17 cellular contexts compared by ENCODE assay signal in genomic region chr19:3539743-3540118, GRCh38. TPM values are rescaled to one million over a fixed set of nuclear protein-coding genes. Genes with fewer than 3 reads are reported as not detected.
A peak's percentile ranks its signal among the peaks of the same experiment; 100 is the strongest.
DNase-seq lines count a peak whose midpoint lies in the region; ATAC-seq, FAIRE-seq and TF ChIP-seq lines count a peak whose summit lies in the region.
"Had no signal": no experiment of that assay in that cellular context is flagged by ENCODE, and none has a peak within 500 bp of the region (broad histone marks: within the 10 kb centered on the region; RNA-seq: fewer than 3 reads in every experiment).

No MANE protein-coding gene starts in this region.

- H3K9ac ChIP-seq in HepG2 (ENCODE audit: insufficient read depth, low read depth, low read length) = no peak overlapping the region

- H3K27ac Mint-ChIP-seq in glutamatergic neuron (ENCODE audit: unreplicated experiment) = peak overlapping the region; percentile 11
- peak overlapping the region; percentile 16 for H3K27ac Mint-ChIP-seq in type B pancreatic cell

- H3K4me2 ChIP-seq in HepG2 (ENCODE audit: low read depth, low read length) = no peak overlapping the region

- no peaks in the 10 kb centered on the region for H3K36me3 Mint-ChIP-seq in glutamatergic neuron (ENCODE audit: unreplicated experiment)
- no peaks in the 10 kb centered on the region for H3K36me3 Mint-ChIP-seq in type B pancreatic cell

- H3K4me3 Mint-ChIP-seq in glutamatergic neuron (ENCODE audit: unreplicated experiment) (no peak overlapping the region), type B pancreatic cell (no peak overlapping the region)

- H3K4me3 ChIP-seq in HepG2 (replicated peaks in 1 of 3; ENCODE audit: insufficient read depth in 1 of 3, low read depth in 2 of 3, low read length in 3 of 3) (no peak overlapping the region), right lobe of liver (no peak overlapping the region)

- FAIRE-seq in HepG2 (lab: Jason Lieb, UNC) = no peak
- FAIRE-seq: D721Med had no signal

- DNase-seq in HepG2 (ENCODE audit: low spot score) = no peak
- DNase-seq in right lobe of liver = no peak
- DNase-seq in glutamatergic neuron = no peak
- no peak for DNase-seq in type B pancreatic cell (ENCODE audit: extremely low spot score, unreplicated experiment)
- no peak for DNase-seq in NCI-H524 treated with DMSO at 0.1 percent for 48 hours (lab: John Stamatoyannopoulos, UW)
- no peak for DNase-seq in NCI-H2196 (lab: John Stamatoyannopoulos, UW; ENCODE audit: unreplicated experiment)
- no peak for DNase-seq in RKO (ENCODE audit: low spot score)
- DNase-seq: DMS79, KG1, NCI-H1048, NCI-H1436 treated with DMSO at 0.1 percent for 48 hours, NCI-H226, NCI-H526 treated with DMSO at 0.1 percent for 48 hours, RPMI8226 had no signal

- no peak overlapping the region for H3K27ac ChIP-seq in HepG2 (ENCODE audit: extremely low read length, insufficient read depth, low read length)
- no peak overlapping the region for H3K27ac ChIP-seq in right lobe of liver
- H3K27ac ChIP-seq in angular gyrus (ENCODE audit: low read depth, low read length) = peak overlapping the region; percentile 8

- 100% methylated on average over 2 of the region's 2 CpGs for WGBS in HepG2 (ENCODE audit: low lambda C conversion rate)
- WGBS in right lobe of liver (ENCODE audit: insufficient coverage, low coverage, low lambda C conversion rate, missing lambda C conversion rate) = 100% methylated on average over 1 of the region's 2 CpGs

- CTCF ChIA-PET in HepG2 (lab: Yijun Ruan, JAX; ENCODE audit: low intra/inter-chr PET ratio, low total read pairs) = no interaction called here

- no peak overlapping the region for H2AFZ ChIP-seq in HepG2 (ENCODE audit: low read length)

- H4K20me1 ChIP-seq in HepG2 (ENCODE audit: insufficient read depth, low read length) = no peaks in the 10 kb centered on the region; the same call in 1 of the 2 replicates

- H3K27me3 ChIP-seq in HepG2 (ENCODE audit: control insufficient read depth in 1 of 2, insufficient read depth in 2 of 2, low read length in 2 of 2) (no peaks in the 10 kb centered on the region), right lobe of liver (no peaks in the 10 kb centered on the region)

- H3K9me3 Mint-ChIP-seq in glutamatergic neuron (ENCODE audit: unreplicated experiment) (peaks cover 13% of the 10 kb centered on the region), type B pancreatic cell (no peaks in the 10 kb centered on the region)

- BruUV-seq in HepG2 (replicated peaks; lab: Mats Ljungman, UMichigan) = TSS peak; percentile 46

- H3K4me1 ChIP-seq in HepG2 (ENCODE audit: insufficient read depth, low read length) (no peaks in the 10 kb centered on the region), right lobe of liver (no peaks in the 10 kb centered on the region)

- H3K4me1 Mint-ChIP-seq in glutamatergic neuron (ENCODE audit: low read depth, unreplicated experiment) (peaks cover 10% of the 10 kb centered on the region), type B pancreatic cell (ENCODE audit: unreplicated experiment) (peaks cover 8% of the 10 kb centered on the region)

- H3K79me2 ChIP-seq in HepG2 (ENCODE audit: insufficient read depth, low read length) = no peaks in the 10 kb centered on the region

- H3K27me3 Mint-ChIP-seq in glutamatergic neuron (ENCODE audit: unreplicated experiment) (peaks cover 10% of the 10 kb centered on the region), type B pancreatic cell (no peaks in the 10 kb centered on the region)

- in situ Hi-C loops in HepG2 (cut with HindIII; ENCODE audit: extremely low pct_ligation_motif_present, low pct_unique_long_range_greater_than_20kb) = no loop called here

- intact Hi-C loops in HepG2 (cut with micrococcal nuclease; ENCODE audit: unreplicated experiment) = no loop called here
- intact Hi-C loops in right lobe of liver (cut with DNase I) = loop anchor here (10.0 kb wide), 2 partner anchors 75 to 85 kb away; partner anchors contain the start of gene CACTIN (in 1 of the 2)

- peaks cover 5 to 10% of the 10 kb centered on the region in 2 experiments; a peak in 3 of 5 replicates for H3K36me3 ChIP-seq in HepG2 (replicated peaks in 1 of 2; ENCODE audit: control insufficient read depth in 1 of 2, insufficient read depth in 2 of 2, low read length in 2 of 2)
- peaks cover 0 to 15% (median 0%) of the 10 kb centered on the region in 4 donors for H3K36me3 ChIP-seq in right lobe of liver

- POLR2A ChIA-PET in HepG2 (lab: Yijun Ruan, JAX) = no interaction called here

- no peak for ATAC-seq in HepG2
- ATAC-seq in right lobe of liver = no peak

- H3K9me3 ChIP-seq in HepG2 (ENCODE audit: low read length) = no peaks in the 10 kb centered on the region
- H3K9me3 ChIP-seq in right lobe of liver = no peaks in the 10 kb centered on the region

- TF ChIP-seq POLR2A in HepG2 (IDR thresholded peaks at IDR 0.05; ENCODE audit: insufficient read depth in 1 of 2, low read depth in 2 of 2, low read length in 2 of 2) (no peak), right lobe of liver (IDR thresholded peaks at IDR 0.05) (no peak)

- TF ChIP-seq CTCF in HepG2 (CRISPR knock-in tag; IDR thresholded peaks at IDR 0.05) (no peak), right lobe of liver (IDR thresholded peaks at IDR 0.05) (no peak), glutamatergic neuron (IDR thresholded peaks at IDR 0.05; ENCODE audit: partially characterized antibody, unreplicated experiment) (no peak), type B pancreatic cell (conservative IDR thresholded peaks at IDR 0.05) (no peak)

- TF ChIP-seq EP300 in HepG2 (IDR thresholded peaks at IDR 0.05; ENCODE audit: low read depth in 2 of 2, low read length in 2 of 2) (no peak), HepG2 (CRISPR knock-in tag; IDR thresholded peaks at IDR 0.05; ENCODE audit: borderline replicate concordance) (no peak)

- no peak for TF ChIP-seq RAD21 in HepG2 (CRISPR knock-in tag; IDR thresholded peaks at IDR 0.05)

RNA-seq across cellular contexts. Expression of gene TEKTIP1, which starts 0.8 kb away (rescaled TPM):
- total RNA-seq in HepG2 (2016; rRNA removed; fragmentation: Illumina TruSeq; extraction: Trizol) (not detected in 2 replicates), right lobe of liver (1 to 10 TPM in 3 of 6 experiments, not detected in 3; 1.1 to 1.6 (median 1.3) TPM), glutamatergic neuron (ENCODE audit: unreplicated experiment) (2.5 TPM), type B pancreatic cell (ENCODE audit: low replicate concordance) (1.3 and 3.4 TPM in 2 replicates)
- total RNA-seq in HepG2 (2016; cell fraction: cytosol; rRNA removed; fragmentation: Illumina TruSeq; extraction: Trizol; ENCODE audit: low read depth) = not detected in 2 replicates
- not detected in 2 replicates for total RNA-seq in HepG2 (2016; cell fraction: insoluble cytoplasmic fraction; rRNA removed; fragmentation: Illumina TruSeq; extraction: Trizol)
- total RNA-seq in HepG2 (2016; cell fraction: membrane; rRNA removed; fragmentation: Illumina TruSeq; extraction: Trizol) = not detected in 2 replicates
- not detected in 2 replicates for total RNA-seq in HepG2 (2016; cell fraction: nucleus; rRNA removed; fragmentation: Illumina TruSeq; extraction: Trizol)
- not detected in 2 replicates for polyA plus RNA-seq in HepG2 (2011; rRNA removed)
- not detected in 2 replicates for polyA plus RNA-seq in HepG2 (2011; cell fraction: cytosol; rRNA removed)
- 0.32 TPM in 1 of 2 replicates, not detected in the other for polyA plus RNA-seq in HepG2 (2011; cell fraction: nucleus; rRNA removed)
- polyA plus RNA-seq in HepG2 (2012) = 0.24 and 0.35 TPM in 2 replicates
- not detected in 2 replicates for polyA plus RNA-seq in HepG2 (2016; cell fraction: cytosol; fragmentation: Illumina TruSeq; extraction: Trizol; ENCODE audit: low read depth)
- not detected in 2 replicates for polyA plus RNA-seq in HepG2 (2016; cell fraction: insoluble cytoplasmic fraction; fragmentation: Illumina TruSeq; extraction: Trizol; ENCODE audit: low read depth)
- polyA plus RNA-seq in HepG2 (2016; cell fraction: membrane; fragmentation: Illumina TruSeq; extraction: Trizol; ENCODE audit: low read depth) = not detected in 2 replicates
- polyA plus RNA-seq in HepG2 (2016; cell fraction: nucleus; fragmentation: Illumina TruSeq; extraction: Trizol; ENCODE audit: insufficient read depth, low read depth) = not detected in 2 replicates
- polyA minus RNA-seq in HepG2 (2011; rRNA and poly(A)+ RNA removed; ENCODE audit: low replicate concordance) = not detected in 2 replicates
- not detected in 2 replicates for polyA minus RNA-seq in HepG2 (2011; cell fraction: cytosol; rRNA and poly(A)+ RNA removed)
- polyA minus RNA-seq in HepG2 (2011; cell fraction: nucleus; rRNA and poly(A)+ RNA removed) = not detected in 2 replicates
- total RNA-seq: M059J had no signal

RNA-seq across cellular contexts. Expression of gene MFSD12, which starts 17.7 kb away (rescaled TPM):
- total RNA-seq in HepG2 (2016; rRNA removed; fragmentation: Illumina TruSeq; extraction: Trizol) = 14.0 and 29.1 TPM in 2 replicates
- total RNA-seq in HepG2 (2016; cell fraction: cytosol; rRNA removed; fragmentation: Illumina TruSeq; extraction: Trizol; ENCODE audit: low read depth) = 9.9 and 10.2 TPM in 2 replicates
- 10.6 and 28.5 TPM in 2 replicates for total RNA-seq in HepG2 (2016; cell fraction: insoluble cytoplasmic fraction; rRNA removed; fragmentation: Illumina TruSeq; extraction: Trizol)
- 19.7 and 20.6 TPM in 2 replicates for total RNA-seq in HepG2 (2016; cell fraction: membrane; rRNA removed; fragmentation: Illumina TruSeq; extraction: Trizol)
- 25.3 and 29.9 TPM in 2 replicates for total RNA-seq in HepG2 (2016; cell fraction: nucleus; rRNA removed; fragmentation: Illumina TruSeq; extraction: Trizol)
- polyA plus RNA-seq in HepG2 (2011; rRNA removed) = 27.2 and 37.0 TPM in 2 replicates
- 16.9 and 29.1 TPM in 2 replicates for polyA plus RNA-seq in HepG2 (2011; cell fraction: cytosol; rRNA removed)
- 143 and 182 TPM in 2 replicates for polyA plus RNA-seq in HepG2 (2011; cell fraction: nucleus; rRNA removed)
- polyA plus RNA-seq in HepG2 (2012) = 21.1 and 40.6 TPM in 2 replicates
- 12.9 and 14.1 TPM in 2 replicates for polyA plus RNA-seq in HepG2 (2016; cell fraction: cytosol; fragmentation: Illumina TruSeq; extraction: Trizol; ENCODE audit: low read depth)
- 12.6 and 14.9 TPM in 2 replicates for polyA plus RNA-seq in HepG2 (2016; cell fraction: insoluble cytoplasmic fraction; fragmentation: Illumina TruSeq; extraction: Trizol; ENCODE audit: low read depth)
- 19.3 and 20.1 TPM in 2 replicates for polyA plus RNA-seq in HepG2 (2016; cell fraction: membrane; fragmentation: Illumina TruSeq; extraction: Trizol; ENCODE audit: low read depth)
- 55.9 and 62.9 TPM in 2 replicates for polyA plus RNA-seq in HepG2 (2016; cell fraction: nucleus; fragmentation: Illumina TruSeq; extraction: Trizol; ENCODE audit: insufficient read depth, low read depth)
- polyA minus RNA-seq in HepG2 (2011; rRNA and poly(A)+ RNA removed; ENCODE audit: low replicate concordance) = 76.5 and 865 TPM in 2 replicates
- polyA minus RNA-seq in HepG2 (2011; cell fraction: cytosol; rRNA and poly(A)+ RNA removed) = 29.2 and 33.3 TPM in 2 replicates
- polyA minus RNA-seq in HepG2 (2011; cell fraction: nucleus; rRNA and poly(A)+ RNA removed) = 22.5 and 22.8 TPM in 2 replicates
- 100 to 1,000 TPM in 1 of 6 experiments, 10 to 100 TPM in 5; 23.8 to 114 (median 31.5) TPM for total RNA-seq in right lobe of liver
- total RNA-seq in glutamatergic neuron (ENCODE audit: unreplicated experiment) = 134 TPM
- 74.1 and 80.9 TPM in 2 replicates for total RNA-seq in type B pancreatic cell (ENCODE audit: low replicate concordance)

RNA-seq across cellular contexts. Expression of gene HMG20B, which starts 33.0 kb away (rescaled TPM):
- total RNA-seq in HepG2 (2016; rRNA removed; fragmentation: Illumina TruSeq; extraction: Trizol) (23.0 and 29.2 TPM in 2 replicates), right lobe of liver (10 to 100 TPM; 30.7 to 58.6 (median 33.3) TPM), glutamatergic neuron (ENCODE audit: unreplicated experiment) (55.3 TPM), type B pancreatic cell (ENCODE audit: low replicate concordance) (60.1 and 78.3 TPM in 2 replicates)
- total RNA-seq in HepG2 (2016; cell fraction: cytosol; rRNA removed; fragmentation: Illumina TruSeq; extraction: Trizol; ENCODE audit: low read depth) = 26.2 and 31.3 TPM in 2 replicates
- total RNA-seq in HepG2 (2016; cell fraction: insoluble cytoplasmic fraction; rRNA removed; fragmentation: Illumina TruSeq; extraction: Trizol) = 26.2 and 29.0 TPM in 2 replicates
- total RNA-seq in HepG2 (2016; cell fraction: membrane; rRNA removed; fragmentation: Illumina TruSeq; extraction: Trizol) = 40.2 and 42.4 TPM in 2 replicates
- 17.0 TPM in 2 replicates for total RNA-seq in HepG2 (2016; cell fraction: nucleus; rRNA removed; fragmentation: Illumina TruSeq; extraction: Trizol)
- polyA plus RNA-seq in HepG2 (2011; rRNA removed) = 23.9 and 24.8 TPM in 2 replicates
- polyA plus RNA-seq in HepG2 (2011; cell fraction: cytosol; rRNA removed) = 17.7 and 28.8 TPM in 2 replicates
- polyA plus RNA-seq in HepG2 (2011; cell fraction: nucleus; rRNA removed) = 73.5 and 97.4 TPM in 2 replicates
- 19.0 and 22.8 TPM in 2 replicates for polyA plus RNA-seq in HepG2 (2012)
- polyA plus RNA-seq in HepG2 (2016; cell fraction: cytosol; fragmentation: Illumina TruSeq; extraction: Trizol; ENCODE audit: low read depth) = 33.9 and 35.6 TPM in 2 replicates
- 36.6 TPM in 2 replicates for polyA plus RNA-seq in HepG2 (2016; cell fraction: insoluble cytoplasmic fraction; fragmentation: Illumina TruSeq; extraction: Trizol; ENCODE audit: low read depth)
- polyA plus RNA-seq in HepG2 (2016; cell fraction: membrane; fragmentation: Illumina TruSeq; extraction: Trizol; ENCODE audit: low read depth) = 38.7 and 44.5 TPM in 2 replicates
- 80.7 and 81.4 TPM in 2 replicates for polyA plus RNA-seq in HepG2 (2016; cell fraction: nucleus; fragmentation: Illumina TruSeq; extraction: Trizol; ENCODE audit: insufficient read depth, low read depth)
- polyA minus RNA-seq in HepG2 (2011; rRNA and poly(A)+ RNA removed; ENCODE audit: low replicate concordance) = 13.9 and 67.7 TPM in 2 replicates
- 10.8 and 16.1 TPM in 2 replicates for polyA minus RNA-seq in HepG2 (2011; cell fraction: cytosol; rRNA and poly(A)+ RNA removed)
- 8.7 and 9.7 TPM in 2 replicates for polyA minus RNA-seq in HepG2 (2011; cell fraction: nucleus; rRNA and poly(A)+ RNA removed)

RNA-seq across cellular contexts. Expression of gene FZR1, which starts 33.6 kb away (rescaled TPM):
- total RNA-seq in HepG2 (2016; rRNA removed; fragmentation: Illumina TruSeq; extraction: Trizol) (18.3 and 29.0 TPM in 2 replicates), right lobe of liver (10 to 100 TPM; 18.7 to 34.1 (median 23.8) TPM), glutamatergic neuron (ENCODE audit: unreplicated experiment) (51.3 TPM), type B pancreatic cell (ENCODE audit: low replicate concordance) (59.4 and 63.2 TPM in 2 replicates)
- total RNA-seq in HepG2 (2016; cell fraction: cytosol; rRNA removed; fragmentation: Illumina TruSeq; extraction: Trizol; ENCODE audit: low read depth) = 7.3 and 8.3 TPM in 2 replicates
- 14.2 and 28.7 TPM in 2 replicates for total RNA-seq in HepG2 (2016; cell fraction: insoluble cytoplasmic fraction; rRNA removed; fragmentation: Illumina TruSeq; extraction: Trizol)
- total RNA-seq in HepG2 (2016; cell fraction: membrane; rRNA removed; fragmentation: Illumina TruSeq; extraction: Trizol) = 11.9 and 12.1 TPM in 2 replicates
- total RNA-seq in HepG2 (2016; cell fraction: nucleus; rRNA removed; fragmentation: Illumina TruSeq; extraction: Trizol) = 13.9 and 16.7 TPM in 2 replicates
- 30.8 and 39.2 TPM in 2 replicates for polyA plus RNA-seq in HepG2 (2011; rRNA removed)
- 14.2 and 18.0 TPM in 2 replicates for polyA plus RNA-seq in HepG2 (2011; cell fraction: cytosol; rRNA removed)
- 95.9 and 102 TPM in 2 replicates for polyA plus RNA-seq in HepG2 (2011; cell fraction: nucleus; rRNA removed)
- 24.3 and 37.8 TPM in 2 replicates for polyA plus RNA-seq in HepG2 (2012)
- polyA plus RNA-seq in HepG2 (2016; cell fraction: cytosol; fragmentation: Illumina TruSeq; extraction: Trizol; ENCODE audit: low read depth) = 1.6 and 2.9 TPM in 2 replicates
- 17.3 and 26.9 TPM in 2 replicates for polyA plus RNA-seq in HepG2 (2016; cell fraction: insoluble cytoplasmic fraction; fragmentation: Illumina TruSeq; extraction: Trizol; ENCODE audit: low read depth)
- polyA plus RNA-seq in HepG2 (2016; cell fraction: membrane; fragmentation: Illumina TruSeq; extraction: Trizol; ENCODE audit: low read depth) = 6.0 and 6.7 TPM in 2 replicates
- polyA plus RNA-seq in HepG2 (2016; cell fraction: nucleus; fragmentation: Illumina TruSeq; extraction: Trizol; ENCODE audit: insufficient read depth, low read depth) = 52.3 and 54.5 TPM in 2 replicates
- 18.4 and 43.6 TPM in 2 replicates for polyA minus RNA-seq in HepG2 (2011; rRNA and poly(A)+ RNA removed; ENCODE audit: low replicate concordance)
- 15.1 and 16.5 TPM in 2 replicates for polyA minus RNA-seq in HepG2 (2011; cell fraction: cytosol; rRNA and poly(A)+ RNA removed)
- 17.9 and 24.6 TPM in 2 replicates for polyA minus RNA-seq in HepG2 (2011; cell fraction: nucleus; rRNA and poly(A)+ RNA removed)

RNA-seq across cellular contexts. Expression of gene DOHH, which starts 39.3 kb away (rescaled TPM):
- total RNA-seq in HepG2 (2016; rRNA removed; fragmentation: Illumina TruSeq; extraction: Trizol) (10.3 and 13.7 TPM in 2 replicates), right lobe of liver (10 to 100 TPM in 1 of 6 experiments, 1 to 10 TPM in 5; 3.7 to 16.7 (median 4.9) TPM), glutamatergic neuron (ENCODE audit: unreplicated experiment) (8.5 TPM), type B pancreatic cell (ENCODE audit: low replicate concordance) (10.5 and 10.8 TPM in 2 replicates)
- total RNA-seq in HepG2 (2016; cell fraction: cytosol; rRNA removed; fragmentation: Illumina TruSeq; extraction: Trizol; ENCODE audit: low read depth) = 2.2 TPM in 2 replicates
- total RNA-seq in HepG2 (2016; cell fraction: insoluble cytoplasmic fraction; rRNA removed; fragmentation: Illumina TruSeq; extraction: Trizol) = 10.1 and 13.2 TPM in 2 replicates
- 5.2 and 7.2 TPM in 2 replicates for total RNA-seq in HepG2 (2016; cell fraction: membrane; rRNA removed; fragmentation: Illumina TruSeq; extraction: Trizol)
- total RNA-seq in HepG2 (2016; cell fraction: nucleus; rRNA removed; fragmentation: Illumina TruSeq; extraction: Trizol) = 5.0 and 6.8 TPM in 2 replicates
- polyA plus RNA-seq in HepG2 (2011; rRNA removed) = 3.5 and 4.8 TPM in 2 replicates
- 4.6 and 9.1 TPM in 2 replicates for polyA plus RNA-seq in HepG2 (2011; cell fraction: cytosol; rRNA removed)
- polyA plus RNA-seq in HepG2 (2011; cell fraction: nucleus; rRNA removed) = 7.4 and 8.4 TPM in 2 replicates
- 4.7 and 7.0 TPM in 2 replicates for polyA plus RNA-seq in HepG2 (2012)
- 1.5 and 2.2 TPM in 2 replicates for polyA plus RNA-seq in HepG2 (2016; cell fraction: cytosol; fragmentation: Illumina TruSeq; extraction: Trizol; ENCODE audit: low read depth)
- 12.2 and 13.2 TPM in 2 replicates for polyA plus RNA-seq in HepG2 (2016; cell fraction: insoluble cytoplasmic fraction; fragmentation: Illumina TruSeq; extraction: Trizol; ENCODE audit: low read depth)
- 3.7 and 4.3 TPM in 2 replicates for polyA plus RNA-seq in HepG2 (2016; cell fraction: membrane; fragmentation: Illumina TruSeq; extraction: Trizol; ENCODE audit: low read depth)
- polyA plus RNA-seq in HepG2 (2016; cell fraction: nucleus; fragmentation: Illumina TruSeq; extraction: Trizol; ENCODE audit: insufficient read depth, low read depth) = 10.0 and 11.0 TPM in 2 replicates
- polyA minus RNA-seq in HepG2 (2011; rRNA and poly(A)+ RNA removed; ENCODE audit: low replicate concordance) = 5.5 and 8.1 TPM in 2 replicates
- 4.5 and 6.8 TPM in 2 replicates for polyA minus RNA-seq in HepG2 (2011; cell fraction: cytosol; rRNA and poly(A)+ RNA removed)
- polyA minus RNA-seq in HepG2 (2011; cell fraction: nucleus; rRNA and poly(A)+ RNA removed) = 3.5 and 5.0 TPM in 2 replicates
